ENCODE assay signal across 8 cellular contexts in the genomic region with DNA sequence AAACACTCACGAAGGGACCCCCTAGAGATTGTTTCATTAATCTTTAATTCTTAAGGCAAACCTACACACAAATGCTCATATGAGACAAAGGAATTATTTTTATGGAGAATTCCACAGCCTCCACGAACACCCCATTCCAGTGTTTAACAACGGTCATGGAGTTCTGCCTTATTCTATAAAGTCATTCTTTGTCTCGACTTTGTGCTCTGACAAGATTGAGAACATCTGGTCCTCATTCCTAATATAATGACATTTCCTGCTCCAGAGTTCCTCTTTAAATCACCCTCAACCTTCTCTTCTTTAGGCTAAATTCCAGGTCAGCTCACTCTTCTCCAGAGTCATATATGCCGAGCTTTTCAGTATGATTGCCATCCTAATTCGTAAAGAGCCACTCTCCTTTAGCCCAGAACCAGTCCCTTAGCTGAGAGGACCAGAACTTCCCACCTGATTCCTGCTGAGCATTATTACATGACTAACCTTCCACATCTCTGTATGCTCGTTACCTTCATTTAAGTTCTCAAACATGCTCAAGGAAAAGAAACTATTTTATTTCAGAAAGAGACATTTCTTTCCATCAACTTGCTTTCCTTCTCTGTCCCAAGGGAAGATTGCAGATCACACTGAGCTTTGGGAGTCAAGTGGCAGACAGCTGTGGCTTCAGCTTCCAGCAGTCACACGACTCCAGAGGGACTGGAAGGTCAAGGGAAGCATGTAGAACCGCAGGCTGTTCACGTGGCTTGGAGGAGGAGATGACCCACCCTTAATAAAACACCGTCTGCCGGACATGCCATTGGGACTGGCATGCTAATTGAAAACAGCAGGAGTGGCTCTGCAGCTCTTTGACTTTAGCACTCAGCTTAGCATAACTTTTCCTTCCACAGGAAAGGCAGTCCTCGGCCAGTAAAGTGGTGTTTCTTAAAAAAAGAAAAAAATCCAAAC.
DNase-seq lines count a peak whose midpoint lies in the region; ATAC-seq and TF ChIP-seq lines count a peak whose summit lies in the region.

No MANE protein-coding gene starts in this region.

- H3K4me3 Mint-ChIP-seq in Calu3 (ENCODE audit: low read depth, unreplicated experiment) = no peak overlapping the region
- no peak overlapping the region for H3K4me3 Mint-ChIP-seq in activated CD4-positive, alpha-beta T cell treated with anti-CD3 and anti-CD28 coated beads, Interleukin-2, amount 10 ng/mL, durations not matched to agents 24 days and 14 days

- H3K9me3 Mint-ChIP-seq in Calu3 (ENCODE audit: low read depth, unreplicated experiment) = no peaks in the 10 kb centered on the region
- no peaks in the 10 kb centered on the region for H3K9me3 Mint-ChIP-seq in activated CD4-positive, alpha-beta T cell treated with anti-CD3 and anti-CD28 coated beads, Interleukin-2, amount 10 ng/mL, durations not matched to agents 24 days and 14 days

- no peak overlapping the region for H3K23ac ChIP-seq in neuronal stem cell (ENCODE audit: low read depth, low read length, poor library complexity)

- H3K4me1 Mint-ChIP-seq in Calu3 (ENCODE audit: low read depth, unreplicated experiment) = no peaks in the 10 kb centered on the region
- H3K4me1 Mint-ChIP-seq in activated CD4-positive, alpha-beta T cell treated with anti-CD3 and anti-CD28 coated beads, Interleukin-2, amount 10 ng/mL, durations not matched to agents 24 days and 14 days = no peaks in the 10 kb centered on the region

- no peak overlapping the region for H3K27ac Mint-ChIP-seq in Calu3 (ENCODE audit: unreplicated experiment)
- H3K27ac Mint-ChIP-seq in activated CD4-positive, alpha-beta T cell treated with anti-CD3 and anti-CD28 coated beads, Interleukin-2, amount 10 ng/mL, durations not matched to agents 24 days and 14 days = no peak overlapping the region

- no peak overlapping the region for H2BK15ac ChIP-seq in neuronal stem cell (ENCODE audit: low read length)

- H4K91ac ChIP-seq in neuronal stem cell (ENCODE audit: low read depth, low read length, poor library complexity) = no peak overlapping the region

- no peaks in the 10 kb centered on the region for H3K36me3 ChIP-seq in NT2/D1 (ENCODE audit: insufficient read depth, insufficient read length, low read length)
- H3K36me3 ChIP-seq in neuronal stem cell (replicated peaks in 1 of 2; ENCODE audit: control insufficient read depth in 2 of 2, insufficient read depth in 2 of 2, low read length in 2 of 2) = no peaks in the 10 kb centered on the region

- no peaks in the 10 kb centered on the region for H3K79me1 ChIP-seq in neuronal stem cell (ENCODE audit: low read depth, low read length)

- no peak overlapping the region for H3K18ac ChIP-seq in neuronal stem cell (ENCODE audit: low read length)

- H3K4me2 ChIP-seq in neuronal stem cell (ENCODE audit: insufficient read depth, low read length, poor library complexity, severe bottlenecking) = no peak overlapping the region

- H3K9ac ChIP-seq in NT2/D1 (ENCODE audit: insufficient read length, low read depth) = no peak overlapping the region
- H3K9ac ChIP-seq in neuronal stem cell (ENCODE audit: low read depth, low read length, poor library complexity) = no peak overlapping the region

- H3K27me3 Mint-ChIP-seq in Calu3 (ENCODE audit: unreplicated experiment) = no peaks in the 10 kb centered on the region
- H3K27me3 Mint-ChIP-seq in activated CD4-positive, alpha-beta T cell treated with anti-CD3 and anti-CD28 coated beads, Interleukin-2, amount 10 ng/mL, durations not matched to agents 24 days and 14 days = peaks cover 2% of the 10 kb centered on the region

- H2BK120ac ChIP-seq in neuronal stem cell (ENCODE audit: low read depth, low read length) = no peak overlapping the region

- H3K36me3 Mint-ChIP-seq in Calu3 (ENCODE audit: insufficient read depth, unreplicated experiment) = no peaks in the 10 kb centered on the region
- H3K36me3 Mint-ChIP-seq in activated CD4-positive, alpha-beta T cell treated with anti-CD3 and anti-CD28 coated beads, Interleukin-2, amount 10 ng/mL, durations not matched to agents 24 days and 14 days (ENCODE audit: low read depth) = no peaks in the 10 kb centered on the region

- no peak for TF ChIP-seq CTCF in Calu3 (IDR thresholded peaks at IDR 0.05; ENCODE audit: unreplicated experiment)
- TF ChIP-seq CTCF in fibroblast of mammary gland (conservative IDR thresholded peaks at IDR 0.05; ENCODE audit: control insufficient read depth, insufficient read depth, low read depth, low read length) = no peak

- no peak overlapping the region for H2BK12ac ChIP-seq in neuronal stem cell (ENCODE audit: low read length)

- H3K27me3 ChIP-seq in NT2/D1 (ENCODE audit: insufficient read depth, insufficient read length) (no peaks in the 10 kb centered on the region), neuronal stem cell (ENCODE audit: control insufficient read depth in 3 of 3, insufficient read depth in 3 of 3, low read depth in 1 of 3, low read length in 3 of 3) (no peaks in the 10 kb centered on the region)

- H3K9me3 ChIP-seq in NT2/D1 (ENCODE audit: insufficient read depth, low read length) (no peaks in the 10 kb centered on the region), neuronal stem cell (replicated peaks in 1 of 2; ENCODE audit: control insufficient read depth in 2 of 2, insufficient read depth in 1 of 2, low read depth in 1 of 2, low read length in 2 of 2) (no peaks in the 10 kb centered on the region)

- ATAC-seq in HG02938 (IDR thresholded peaks at IDR 0.05; ENCODE audit: unreplicated experiment) (no peak), GM19324 (IDR thresholded peaks at IDR 0.05; ENCODE audit: low FRiP score, unreplicated experiment) (no peak)

- H3K27ac ChIP-seq in neuronal stem cell (replicated peaks; ENCODE audit: low read length) = no peak overlapping the region

- intact Hi-C loops in Calu3 (cut with micrococcal nuclease; ENCODE audit: unreplicated experiment) = no loop called here
- intact Hi-C loops in activated CD4-positive, alpha-beta T cell treated with anti-CD3 and anti-CD28 coated beads, Interleukin-2, amount 10 ng/mL, durations not matched to agents 24 days and 14 days (cut with micrococcal nuclease) = no loop called here

- H2AFZ ChIP-seq in neuronal stem cell (ENCODE audit: low read length) = peak overlapping the region; percentile 73

- H4K8ac ChIP-seq in neuronal stem cell (ENCODE audit: low read depth, low read length) = no peak overlapping the region

- CTCF ChIA-PET in Calu3 (lab: Charles Lee) = no interaction called here

- no peak overlapping the region for H2AK5ac ChIP-seq in neuronal stem cell (ENCODE audit: low read depth, low read length)

- no CpG with 5 or more reads among the region's 13 CpGs for WGBS in neuronal stem cell (ENCODE audit: extremely low coverage in 2 of 2, insufficient read length in 2 of 2, insufficient replicate concordance in 1 of 2), 2 donors

- no peak overlapping the region for H3K14ac ChIP-seq in neuronal stem cell (ENCODE audit: low read length)

- H3K4me1 ChIP-seq in NT2/D1 (ENCODE audit: insufficient read depth, insufficient read length) (no peaks in the 10 kb centered on the region), neuronal stem cell (ENCODE audit: control insufficient read depth in 2 of 2, insufficient read depth in 1 of 2, low read depth in 1 of 2, low read length in 2 of 2) (peaks cover 4 to 7% of the 10 kb centered on the region in 2 donors)

- no peak overlapping the region for H2BK5ac ChIP-seq in neuronal stem cell (ENCODE audit: low read length)

- BruUV-seq in Calu3 (replicated peaks; lab: Mats Ljungman, UMichigan) = no TSS peak

- peak; percentile 16 for DNase-seq in Calu3
- peak; percentile 72 for DNase-seq in NT2/D1 (ENCODE audit: low read depth, low spot score)
- DNase-seq in fibroblast of mammary gland (ENCODE audit: low read depth) = peak; percentile 96
- peak; percentile 18 for DNase-seq in neuronal stem cell (ENCODE audit: low spot score)
- no peak for DNase-seq in activated CD4-positive, alpha-beta T cell treated with anti-CD3 and anti-CD28 coated beads, Interleukin-2, amount 10 ng/mL, durations not matched to agents 24 days and 14 days
- DNase-seq in stimulated activated CD4-positive, alpha-beta T cell treated with anti-CD3 and anti-CD28 coated beads, Interleukin-4, amount 100 ng/mL, for 4 hours = no peak

- H3K4ac ChIP-seq in neuronal stem cell (ENCODE audit: low read length) = no peak overlapping the region

- H3K4me3 ChIP-seq in NT2/D1 (ENCODE audit: insufficient read length, low read depth) (no peak overlapping the region), fibroblast of mammary gland (ENCODE audit: control insufficient read depth, low read depth, low read length) (no peak overlapping the region), neuronal stem cell (ENCODE audit: low read length in 2 of 2) (no peak overlapping the region)

Comparison
In these comparisons a context has a peak if more than half of its experiments do, and no peak if none do; other contexts are left out.
1. DNase-seq: peak in Calu3 (single experiment), NT2/D1 (single experiment), fibroblast of mammary gland (single experiment) and neuronal stem cell (single experiment); none in activated CD4-positive, alpha-beta T cell treated with anti-CD3 and anti-CD28 coated beads, Interleukin-2, amount 10 ng/mL, durations not matched to agents 24 days and 14 days (single experiment) and stimulated activated CD4-positive, alpha-beta T cell treated with anti-CD3 and anti-CD28 coated beads, Interleukin-4, amount 100 ng/mL, for 4 hours (0 of 2).